Comparison of ENCODE assay signal across 20 cellular contexts in the genomic region with DNA sequence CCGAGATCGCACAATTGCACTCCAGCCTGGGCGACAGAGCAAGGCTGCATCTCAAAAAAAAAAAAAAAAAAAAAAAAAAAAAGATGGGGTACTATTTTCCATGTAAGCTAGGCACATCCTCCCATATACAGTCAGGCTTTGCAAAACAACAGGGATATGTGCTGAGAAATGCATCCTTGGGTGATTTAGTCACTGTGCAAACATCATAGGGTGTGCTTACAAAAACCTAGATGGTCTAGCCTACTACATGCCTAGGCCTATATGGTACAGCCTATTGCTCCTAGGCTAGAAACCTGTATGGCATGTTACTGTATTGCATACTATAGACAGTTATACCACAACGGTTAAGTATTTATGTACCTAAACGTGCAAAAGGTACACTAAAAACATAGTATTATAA.
DNase-seq lines count a peak whose midpoint lies in the region; ATAC-seq and TF ChIP-seq lines count a peak whose summit lies in the region.
"Had no signal": no experiment of that assay in that cellular context is flagged by ENCODE, and none has a peak within 500 bp of the region (broad histone marks: within the 10 kb centered on the region; RNA-seq: fewer than 3 reads in every experiment).

No MANE protein-coding gene starts in this region.

- CTCF ChIA-PET in MCF 10A (lab: Yijun Ruan, JAX) = no interaction called here
- CTCF ChIA-PET in RWPE1 (lab: Yijun Ruan, JAX) = interaction anchor here (0.7 kb wide), 1 partner anchor 13 kb away, joined by 7 read pairs; no protein-coding TSS in a partner anchor

- POLR2A ChIA-PET in MCF 10A (lab: Yijun Ruan, JAX) (no interaction called here), RWPE1 (lab: Yijun Ruan, JAX; ENCODE audit: low non-redundant PET) (no interaction called here)

- H3K9me3 ChIP-seq in breast epithelium = no peaks in the 10 kb centered on the region

- DNase-seq in MCF 10A (ENCODE audit: unreplicated experiment) (peak; percentile 18), breast epithelium (ENCODE audit: low spot score in 2 of 2) (no peak), RWPE1 (ENCODE audit: low spot score) (peak; percentile 58), stromal cell of bone marrow (ENCODE audit: low read depth) (peak; percentile 3), NCI-H2107 treated with DMSO at 0.1 percent for 48 hours (lab: John Stamatoyannopoulos, UW; ENCODE audit: unreplicated experiment) (no peak), mucosa of gallbladder (ENCODE audit: low spot score) (no peak)
- DNase-seq in activated CD4-positive, alpha-beta T cell treated with anti-CD3 and anti-CD28 coated beads, Interleukin-2, amount 50 U/mL, for 1 hour = no peak
- DNase-seq: 8988T; Calu3; CD4-positive, alpha-beta memory T cell; DMS79; GDM1; NCI-H1436; NCI-H2029; NCI-H2171 treated with DMSO at 0.1 percent for 48 hours; NCI-H748 treated with DMSO at 0.1 percent for 48 hours had no signal

- peak; percentile 100 for ATAC-seq in esophagus mucosa
- ATAC-seq: K562, Right ventricle myocardium inferior, SK-N-SH treated with all-trans-retinoic acid at 6 μM for 48 hours had no signal

- TF ChIP-seq CTCF in MCF 10A (IDR thresholded peaks at IDR 0.05; ENCODE audit: unreplicated experiment) (no peak), breast epithelium (IDR thresholded peaks at IDR 0.05) (no peak), RWPE1 (conservative IDR thresholded peaks at IDR 0.05; ENCODE audit: low read depth) (no peak)

- intact Hi-C loops in MCF 10A (cut with micrococcal nuclease) = no loop called here
- intact Hi-C loops in breast epithelium (cut with DNase I; ENCODE audit: low total_unique reads) = no loop called here

- no TSS peak for BruUV-seq in MCF 10A (replicated peaks; lab: Mats Ljungman, UMichigan)

- peaks cover 8% of the 10 kb centered on the region for H3K9me3 Mint-ChIP-seq in MCF 10A (ENCODE audit: unreplicated experiment)

- no peaks in the 10 kb centered on the region for H3K36me3 ChIP-seq in breast epithelium

- H3K4me1 Mint-ChIP-seq in MCF 10A (ENCODE audit: insufficient read depth, unreplicated experiment) = no peaks in the 10 kb centered on the region
- H3K4me1 Mint-ChIP-seq: CD4-positive, alpha-beta memory T cell had no signal

- no peak overlapping the region for H3K27ac ChIP-seq in breast epithelium
- no peak overlapping the region; the same call in 1 of the 2 replicates for H3K27ac ChIP-seq in RWPE1

- H3K27ac Mint-ChIP-seq in MCF 10A (ENCODE audit: low read depth, unreplicated experiment) = no peak overlapping the region

- no peaks in the 10 kb centered on the region for H3K27me3 ChIP-seq in breast epithelium

- no peak overlapping the region for H3K4me3 ChIP-seq in breast epithelium
- H3K4me3 ChIP-seq: K562 had no signal

- no peak overlapping the region for H3K4me3 Mint-ChIP-seq in MCF 10A (ENCODE audit: unreplicated experiment)
- H3K4me3 Mint-ChIP-seq: CD4-positive, alpha-beta memory T cell had no signal

- no peaks in the 10 kb centered on the region for H3K4me1 ChIP-seq in breast epithelium

- H3K36me3 Mint-ChIP-seq in MCF 10A (ENCODE audit: insufficient read depth, unreplicated experiment) = peaks cover 5% of the 10 kb centered on the region

- TF ChIP-seq POLR2A in breast epithelium (IDR thresholded peaks at IDR 0.05) = no peak

- no peaks in the 10 kb centered on the region for H3K27me3 Mint-ChIP-seq in MCF 10A (ENCODE audit: insufficient read depth, unreplicated experiment)
- H3K27me3 Mint-ChIP-seq: CD4-positive, alpha-beta memory T cell had no signal

Comparison
In these comparisons a context has a peak if more than half of its experiments do, and no peak if none do; other contexts are left out.
1. DNase-seq: peak in MCF 10A (single experiment), RWPE1 (single experiment) and stromal cell of bone marrow (single experiment); none in breast epithelium (0 of 2), NCI-H2107 treated with DMSO at 0.1 percent for 48 hours (single experiment), mucosa of gallbladder (single experiment) and activated CD4-positive, alpha-beta T cell treated with anti-CD3 and anti-CD28 coated beads, Interleukin-2, amount 50 U/mL, for 1 hour (single experiment).